8 cellular contexts compared by ENCODE assay signal in the genomic region with DNA sequence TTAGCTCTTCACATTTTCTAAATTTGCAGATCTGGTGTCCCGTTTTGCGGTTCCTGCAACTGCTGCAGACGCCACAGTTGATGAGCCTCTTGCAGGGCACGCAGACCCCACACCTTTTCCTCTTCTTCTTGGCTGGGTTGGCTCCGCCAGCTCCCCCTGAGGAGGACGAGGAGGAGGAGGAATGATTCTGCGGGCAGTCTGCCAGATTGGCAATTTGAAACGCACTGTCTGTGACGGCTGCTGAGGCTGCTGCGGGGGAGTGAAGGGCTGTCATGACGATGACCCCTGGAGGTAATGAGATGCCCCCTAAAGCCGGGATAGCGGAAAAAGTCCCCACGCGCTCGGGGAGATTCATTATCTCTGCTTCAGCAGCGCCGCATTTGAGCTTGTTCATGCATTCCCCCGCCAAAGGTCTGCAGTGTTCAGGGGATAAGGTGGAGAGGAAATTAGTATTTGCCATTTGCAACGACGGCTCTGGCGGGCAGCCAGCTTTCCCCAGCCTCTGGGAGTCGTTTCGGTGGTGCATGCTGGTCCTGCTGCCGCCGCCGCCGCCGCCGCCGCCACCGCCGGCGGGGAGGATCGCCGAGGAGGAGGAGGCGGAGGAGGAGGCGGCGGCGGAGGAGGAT. TPM values are rescaled to one million over a fixed set of nuclear protein-coding genes. Genes with fewer than 3 reads are reported as not detected.
DNase-seq lines count a peak whose midpoint lies in the region; ATAC-seq and TF ChIP-seq lines count a peak whose summit lies in the region.

No MANE protein-coding gene starts in this region.

- H3K9me3 ChIP-seq in OCI-LY1 (ENCODE audit: low read length) (no peaks in the 10 kb centered on the region), thoracic aorta (no peaks in the 10 kb centered on the region)

- peak overlapping the region; percentile 89 for H3K4me2 ChIP-seq in OCI-LY1 (ENCODE audit: low read length)

- no peak overlapping the region for H2AFZ ChIP-seq in OCI-LY1 (ENCODE audit: low read length)

- H3K9me2 ChIP-seq in OCI-LY1 (ENCODE audit: low read depth, low read length): no peaks in the 10 kb centered on the region

- no peaks in the 10 kb centered on the region for H3K36me3 Mint-ChIP-seq in activated T-cell treated with anti-CD3 and anti-CD28 coated beads, Interleukin-2, amount 50 U/mL, for 24 hours (ENCODE audit: low read depth)

- H3K27me3 ChIP-seq in OCI-LY1 (ENCODE audit: insufficient read depth, low read length): no peaks in the 10 kb centered on the region
- no peaks in the 10 kb centered on the region for H3K27me3 ChIP-seq in thoracic aorta (replicated peaks; ENCODE audit: insufficient read depth)

- TF ChIP-seq CTCF in OCI-LY1 (IDR thresholded peaks at IDR 0.05; ENCODE audit: low read length) (no peak), thoracic aorta (IDR thresholded peaks at IDR 0.05) (no peak)

- H3K27ac ChIP-seq in OCI-LY1 (ENCODE audit: low read depth, low read length, poor library complexity, severe bottlenecking): peak overlapping the region; percentile 99
- peak overlapping the region; percentile 58 for H3K27ac ChIP-seq in thoracic aorta

- H3K4me3 Mint-ChIP-seq in activated T-cell treated with anti-CD3 and anti-CD28 coated beads, Interleukin-2, amount 50 U/mL, for 24 hours: peak overlapping the region; percentile 72

- peak overlapping the region; percentile 88 for H3K4me3 ChIP-seq in OCI-LY1 (ENCODE audit: low read depth, low read length, poor library complexity, severe bottlenecking)
- peak overlapping the region; percentile 90 for H3K4me3 ChIP-seq in thoracic aorta

- H3K36me3 ChIP-seq in OCI-LY1 (ENCODE audit: insufficient read depth, low read length): no peaks in the 10 kb centered on the region
- no peaks in the 10 kb centered on the region for H3K36me3 ChIP-seq in thoracic aorta

- H3K9me3 Mint-ChIP-seq in activated T-cell treated with anti-CD3 and anti-CD28 coated beads, Interleukin-2, amount 50 U/mL, for 24 hours: no peaks in the 10 kb centered on the region

- H3K4me1 Mint-ChIP-seq in activated T-cell treated with anti-CD3 and anti-CD28 coated beads, Interleukin-2, amount 50 U/mL, for 24 hours (ENCODE audit: low read depth): peaks cover 42% of the 10 kb centered on the region

- H3F3A ChIP-seq in OCI-LY1 (ENCODE audit: insufficient read depth, low read length): peaks cover 15% of the 10 kb centered on the region; the same call in 1 of the 2 replicates

- H3K9ac ChIP-seq in OCI-LY1 (ENCODE audit: low read length): peak overlapping the region; percentile 90

- H4K20me1 ChIP-seq in OCI-LY1 (ENCODE audit: insufficient read depth, low read length): no peaks in the 10 kb centered on the region

- ATAC-seq in GM21381 (IDR thresholded peaks at IDR 0.05; ENCODE audit: unreplicated experiment) (peak; percentile 35), thoracic aorta (ENCODE audit: insufficient number of reproducible peaks, low FRiP score, low read depth) (peak; percentile 6)

- H3K4me1 ChIP-seq in OCI-LY1 (ENCODE audit: insufficient read depth, low read length, severe bottlenecking) (peaks cover 85% of the 10 kb centered on the region), thoracic aorta (ENCODE audit: control insufficient read depth in 1 of 2, low read depth in 2 of 2) (peaks cover 0 to 3% of the 10 kb centered on the region in 2 donors)

- H3K79me2 ChIP-seq in OCI-LY1 (ENCODE audit: insufficient read depth, low read length): peaks cover 12% of the 10 kb centered on the region; the same call in 1 of the 2 replicates

- peaks cover 76% of the 10 kb centered on the region for H3K27me3 Mint-ChIP-seq in activated T-cell treated with anti-CD3 and anti-CD28 coated beads, Interleukin-2, amount 50 U/mL, for 24 hours

- DNase-seq in COLO829 (ENCODE audit: low spot score): peak; percentile 44
- DNase-seq in HT1080 (ENCODE audit: low read depth): peak; percentile 79
- peak; percentile 60 for DNase-seq in activated T-cell treated with anti-CD3 and anti-CD28 coated beads, Interleukin-2, amount 50 U/mL, for 24 hours
- DNase-seq in fibroblast of gingiva (ENCODE audit: low read depth): peak; percentile 2
- peak; percentile 49 for DNase-seq in myocyte (ENCODE audit: low read depth)
- peak; percentile 18 for DNase-seq in thoracic aorta (ENCODE audit: low spot score)

- no peak overlapping the region for H3K27ac Mint-ChIP-seq in activated T-cell treated with anti-CD3 and anti-CD28 coated beads, Interleukin-2, amount 50 U/mL, for 24 hours

RNA-seq across cellular contexts. Expression of gene CXXC4, which starts 3.8 kb away (rescaled TPM):
- total RNA-seq in HT1080 (2014; rRNA removed; shearing (Covaris generic)): 1.4 and 1.7 TPM in 2 replicates
- polyA plus RNA-seq in HT1080 (2015; cell fraction: cytosol; rRNA removed): 0.80 and 1.8 TPM in 2 replicates
- polyA plus RNA-seq in HT1080 (2015; cell fraction: nucleus; rRNA removed): 1.6 TPM in 2 replicates
- total RNA-seq in myocyte (0.05 and 0.11 TPM in 2 replicates), thoracic aorta (1 to 10 TPM; 1.2 to 2.5 TPM)
- 0.01 TPM for polyA plus RNA-seq in myocyte (2012)

Comparison
In these comparisons a context has a peak if more than half of its experiments do, and no peak if none do; other contexts are left out.
1. Peak in every context shown above with its lines: DNase-seq, ATAC-seq, H3K4me3 ChIP-seq and H3K27ac ChIP-seq.
2. DNase-seq: peak in every context shown above with its lines; median percentile 79 in HT1080; 60 in activated T-cell treated with anti-CD3 and anti-CD28 coated beads, Interleukin-2, amount 50 U/mL, for 24 hours; 49 in myocyte; 44 in COLO829; 18 in thoracic aorta; 2 in fibroblast of gingiva.